ENCODE assay signal across 10 cellular contexts in genomic region chr4:183130328-183131155, GRCh38. TPM values are rescaled to one million over a fixed set of nuclear protein-coding genes. Genes with fewer than 3 reads are reported as not detected.
DNase-seq lines count a peak whose midpoint lies in the region; ATAC-seq and TF ChIP-seq lines count a peak whose summit lies in the region.
"Had no signal": no experiment of that assay in that cellular context is flagged by ENCODE, and none has a peak within 500 bp of the region (broad histone marks: within the 10 kb centered on the region; RNA-seq: fewer than 3 reads in every experiment).

No MANE protein-coding gene starts in this region.

- CTCF ChIA-PET in OCI-LY7 (lab: Charles Lee; ENCODE audit: unreplicated experiment) = no interaction called here

- no peaks in the 10 kb centered on the region for H3K27me3 ChIP-seq in BE2C
- no peaks in the 10 kb centered on the region for H3K27me3 ChIP-seq in adrenal gland
- H3K27me3 ChIP-seq in right cardiac atrium (ENCODE audit: control insufficient read depth, insufficient read depth) = no peaks in the 10 kb centered on the region

- no peak overlapping the region for H3K4me2 ChIP-seq in OCI-LY7 (ENCODE audit: low read length)

- no peak overlapping the region for H3K27ac Mint-ChIP-seq in stimulated activated memory B cell treated with anti-CD40 and anti-IgM and Interleukin-4, amounts not matched to agents 10 μg/mL and 1 μg/mL and 100 μg/mL, for 72 hours

- H3K9me2 ChIP-seq in OCI-LY7 (ENCODE audit: insufficient read depth, low read length) = no peaks in the 10 kb centered on the region

- H3K79me2 ChIP-seq in OCI-LY7 (ENCODE audit: insufficient read depth, low read depth, low read length) = no peaks in the 10 kb centered on the region

- POLR2A ChIA-PET in OCI-LY7 (lab: Charles Lee) = interaction anchor here (0.5 kb wide), 1 partner anchor 20 kb away, joined by 3 read pairs; no protein-coding TSS in a partner anchor

- H3K4me1 ChIP-seq in BE2C (peaks cover 18% of the 10 kb centered on the region), adrenal gland (replicated peaks in 1 of 2) (peaks cover 0 to 8% of the 10 kb centered on the region in 2 donors), right cardiac atrium (ENCODE audit: control insufficient read depth, insufficient read depth, low read length) (peaks cover 5% of the 10 kb centered on the region), OCI-LY7 (ENCODE audit: insufficient read depth, low read length, poor library complexity, severe bottlenecking) (no peaks in the 10 kb centered on the region)

- no peaks in the 10 kb centered on the region for H3K4me1 Mint-ChIP-seq in stimulated activated memory B cell treated with anti-CD40 and anti-IgM and Interleukin-4, amounts not matched to agents 10 μg/mL and 1 μg/mL and 100 μg/mL, for 72 hours

- intact Hi-C loops in adrenal gland (cut with DNase I) = no loop called here
- intact Hi-C loops in right cardiac atrium (cut with DNase I) = no loop called here
- intact Hi-C loops in OCI-LY7 (cut with micrococcal nuclease; ENCODE audit: unreplicated experiment) = no loop called here

- TF ChIP-seq CTCF in BE2C (IDR thresholded peaks at IDR 0.05; ENCODE audit: low read depth, low read length) = no peak
- no peak for TF ChIP-seq CTCF in adrenal gland (IDR thresholded peaks at IDR 0.05)
- no peak for TF ChIP-seq CTCF in OCI-LY7 (conservative IDR thresholded peaks at IDR 0.05; ENCODE audit: low read length)

- H3K27ac ChIP-seq in adrenal gland (no peak overlapping the region), right cardiac atrium (ENCODE audit: low read length) (peak overlapping the region; percentile 45), OCI-LY7 (ENCODE audit: low read depth, low read length, poor library complexity, severe bottlenecking) (no peak overlapping the region)

- H3K9me3 ChIP-seq in BE2C = no peaks in the 10 kb centered on the region
- H3K9me3 ChIP-seq in adrenal gland (replicated peaks in 1 of 3) = no peaks in the 10 kb centered on the region
- no peaks in the 10 kb centered on the region for H3K9me3 ChIP-seq in right cardiac atrium (ENCODE audit: control insufficient read depth, low read length)
- H3K9me3 ChIP-seq in OCI-LY7 (ENCODE audit: low read length) = no peaks in the 10 kb centered on the region

- no TSS peak for BruUV-seq in OCI-LY7 (replicated peaks; lab: Mats Ljungman, UMichigan)

- 57 to 65% (median 62%) methylated on average over 7 of the region's 7 CpGs for WGBS in adrenal gland, 4 donors
- 63% methylated on average over 7 of the region's 7 CpGs for WGBS in right cardiac atrium

- ATAC-seq in right cardiac atrium = peak; percentile 34 to 65
- no peak for ATAC-seq in GM21825 (IDR thresholded peaks at IDR 0.05; ENCODE audit: unreplicated experiment)
- ATAC-seq in stimulated activated memory B cell treated with anti-CD40 and anti-IgM and Interleukin-4, amounts not matched to agents 10 μg/mL and 1 μg/mL and 100 μg/mL, for 72 hours = no peak

- H3K27me3 Mint-ChIP-seq in stimulated activated memory B cell treated with anti-CD40 and anti-IgM and Interleukin-4, amounts not matched to agents 10 μg/mL and 1 μg/mL and 100 μg/mL, for 72 hours = peaks cover 10% of the 10 kb centered on the region

- H3K4me3 ChIP-seq in BE2C (ENCODE audit: low read depth, low read length) (peak overlapping the region; percentile 25), adrenal gland (no peak overlapping the region), right cardiac atrium (ENCODE audit: low read length) (no peak overlapping the region), OCI-LY7 (ENCODE audit: low read depth, low read length, poor library complexity, severe bottlenecking) (no peak overlapping the region)

- no peaks in the 10 kb centered on the region for H4K20me1 ChIP-seq in OCI-LY7 (ENCODE audit: insufficient read depth, low read length)

- TF ChIP-seq POLR2A in adrenal gland (IDR thresholded peaks at IDR 0.05) = no peak

- no peaks in the 10 kb centered on the region for H3K9me3 Mint-ChIP-seq in stimulated activated memory B cell treated with anti-CD40 and anti-IgM and Interleukin-4, amounts not matched to agents 10 μg/mL and 1 μg/mL and 100 μg/mL, for 72 hours
- H3K9me3 Mint-ChIP-seq: neural crest cell had no signal

- no peak overlapping the region for H3K4me3 Mint-ChIP-seq in stimulated activated memory B cell treated with anti-CD40 and anti-IgM and Interleukin-4, amounts not matched to agents 10 μg/mL and 1 μg/mL and 100 μg/mL, for 72 hours
- H3K4me3 Mint-ChIP-seq: neural crest cell had no signal

- no peaks in the 10 kb centered on the region for H3K36me3 ChIP-seq in BE2C
- H3K36me3 ChIP-seq in adrenal gland (replicated peaks in 1 of 2) = no peaks in the 10 kb centered on the region
- H3K36me3 ChIP-seq in OCI-LY7 (ENCODE audit: insufficient read depth, low read length) = no peaks in the 10 kb centered on the region

- H2AFZ ChIP-seq in OCI-LY7 (ENCODE audit: low read length) = no peak overlapping the region

- H3K36me3 Mint-ChIP-seq in stimulated activated memory B cell treated with anti-CD40 and anti-IgM and Interleukin-4, amounts not matched to agents 10 μg/mL and 1 μg/mL and 100 μg/mL, for 72 hours = no peaks in the 10 kb centered on the region

- peak; percentile 61 for DNase-seq in BE2C
- peak; percentile 86 for DNase-seq in NCI-H1105 treated with DMSO at 0.1 percent for 48 hours (lab: John Stamatoyannopoulos, UW)
- DNase-seq in adrenal gland = peak; percentile 29 to 80 (median 62)
- peak in 2 of 3 donors; percentile 24 to 69 for DNase-seq in right cardiac atrium
- no peak for DNase-seq in OCI-LY7 (ENCODE audit: low spot score)
- no peak for DNase-seq in activated CD8-positive, alpha-beta memory T cell treated with anti-CD3 and anti-CD28 coated beads, Interleukin-2, amount 50 U/mL, for 48 hours
- DNase-seq: hippocampal formation had no signal

RNA-seq across cellular contexts. Expression of gene WWC2, which starts 31.5 kb away (rescaled TPM):
- polyA plus RNA-seq in BE2C (2012; ENCODE audit: insufficient read depth, insufficient read length, low read depth) = 8.5 TPM
- 10 to 100 TPM; 10.7 to 27.9 (median 22.7) TPM for total RNA-seq in adrenal gland
- 10 to 100 TPM in 1 of 3 donors, 1 to 10 TPM in 2; 3.1 to 17.5 (median 4.1) TPM for polyA plus RNA-seq in adrenal gland
- total RNA-seq in right cardiac atrium = 10 to 100 TPM; 30.6 to 39.2 (median 33.9) TPM
- 7.3 TPM for polyA plus RNA-seq in right cardiac atrium
- total RNA-seq in OCI-LY7 (2014; rRNA removed; shearing (Covaris generic)) = not detected in 2 replicates
- total RNA-seq in OCI-LY7 (2022) = not detected in 2 replicates

Comparison
In these comparisons a context has a peak if more than half of its experiments do, and no peak if none do; other contexts are left out.
1. DNase-seq: peak in BE2C (single experiment), NCI-H1105 treated with DMSO at 0.1 percent for 48 hours (single experiment), adrenal gland (7 of 7) and right cardiac atrium (2 of 3); none in OCI-LY7 (single experiment) and activated CD8-positive, alpha-beta memory T cell treated with anti-CD3 and anti-CD28 coated beads, Interleukin-2, amount 50 U/mL, for 48 hours (single experiment).
2. ATAC-seq: peak in right cardiac atrium (2 of 2); none in GM21825 (single experiment) and stimulated activated memory B cell treated with anti-CD40 and anti-IgM and Interleukin-4, amounts not matched to agents 10 μg/mL and 1 μg/mL and 100 μg/mL, for 72 hours (single experiment).
3. RNA of gene WWC2, which starts 31.5 kb away (total RNA-seq): 30.6 to 39.2 TPM in right cardiac atrium and 10.7 to 27.9 TPM in adrenal gland; not detected in OCI-LY7; every median in the first group is over 10 times any median in the second.